Comparison of ENCODE assay signal across 1 cellular context in the genomic region with DNA sequence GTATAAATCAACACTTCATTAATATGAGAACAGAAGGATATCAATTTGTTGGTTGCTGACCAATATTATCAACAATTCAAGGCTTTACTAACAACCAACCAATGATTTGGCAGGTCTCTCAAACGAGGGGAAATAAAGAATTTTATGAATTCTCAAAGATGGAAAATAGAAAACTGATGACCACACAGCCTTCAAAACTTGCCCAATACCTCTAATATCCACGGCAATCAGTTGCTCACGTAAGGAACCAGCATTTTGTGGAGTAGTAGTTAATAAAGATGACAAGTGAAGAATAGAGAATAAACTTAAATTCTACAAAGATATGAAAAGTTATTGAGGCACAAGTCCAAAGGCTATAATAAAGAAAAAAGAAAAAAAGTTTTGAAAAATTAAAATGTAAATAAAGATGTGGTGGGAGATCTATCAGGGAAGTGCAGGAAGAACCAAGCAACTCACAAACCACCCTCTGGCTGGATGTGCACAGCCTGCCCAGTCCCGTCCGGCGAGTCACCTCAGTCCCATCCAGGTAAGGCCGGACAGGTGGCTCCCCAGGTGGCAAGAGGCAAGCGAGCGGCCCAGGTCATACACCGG.
TF ChIP-seq lines count a peak whose summit lies in the region.

No MANE protein-coding gene starts in this region.

TF ChIP-seq in H1, 55 proteins besides CTCF, POLR2A, EP300 and RAD21 (continued from another document):
- TF ChIP-seq TEAD4 (IDR thresholded peaks at IDR 0.05; ENCODE audit: low read depth, low read length) (no peak), TAF1 (IDR thresholded peaks at IDR 0.05; ENCODE audit: low read depth, low read length) (no peak), CHD1 (IDR thresholded peaks at IDR 0.05; ENCODE audit: low read depth, low read length) (no peak), YY1 (IDR thresholded peaks at IDR 0.05; ENCODE audit: low read depth, low read length) (no peak), KDM5A (IDR thresholded peaks at IDR 0.05; ENCODE audit: low read length) (no peak)
TF ChIP-seq in H1: peak in this region for 0.
